Comparison of ENCODE assay signal across 8 cellular contexts in genomic region chr7:56051339-56052191, GRCh38. TPM values are rescaled to one million over a fixed set of nuclear protein-coding genes. Genes with fewer than 3 reads are reported as not detected.
DNase-seq lines count a peak whose midpoint lies in the region; ATAC-seq and TF ChIP-seq lines count a peak whose summit lies in the region.

TSS of gene CCT6A (plus strand) at chr7:56051765. CDS start at chr7:56051849, 84 bp downstream.
TSS of gene PSPH (minus strand) at chr7:56051444. CDS start at chr7:56021212, 30,232 bp downstream.

- H3K36me3 ChIP-seq in liver (ENCODE audit: control insufficient read depth in 4 of 4, insufficient read depth in 3 of 4, low read depth in 1 of 4, low read length in 3 of 4), result peaks cover 5 to 24% (median 14%) of the 10 kb centered on the region in 4 donors

- TF ChIP-seq CTCF in C4-2B (conservative IDR thresholded peaks at IDR 0.05) (no peak), liver (IDR thresholded peaks at IDR 0.05; ENCODE audit: low read depth, low read length, missing input control) (no peak)

- H3K27ac ChIP-seq in C4-2B (peak within 1 kb of the TSS; percentile 97), liver (ENCODE audit: low read depth in 1 of 2, low read length in 2 of 2) (peak within 1 kb of the TSS; percentile 90 to 92)

- no peaks in the 10 kb centered on the region for H3K27me3 ChIP-seq in liver (ENCODE audit: control insufficient read depth in 4 of 4, insufficient read depth in 4 of 4, low read length in 3 of 4)

- under 1% methylated on average over 97 of the region's 97 CpGs for WGBS in liver

- peak in 1 of 2 donors; percentile 19 for TF ChIP-seq RAD21 in liver (IDR thresholded peaks at IDR 0.05)

- peak within 1 kb of the TSS; percentile 86 to 99 for H3K9ac ChIP-seq in liver (ENCODE audit: low read depth in 1 of 2, low read length in 2 of 2)

- peak within 1 kb of the TSS; percentile 75 to 88 (median 87) for H3K4me3 ChIP-seq in liver (ENCODE audit: low read depth in 1 of 3, low read length in 3 of 3)

- peaks cover 9 to 23% (median 16%) of the 10 kb centered on the region in 4 donors for H3K4me1 ChIP-seq in liver (ENCODE audit: control insufficient read depth in 4 of 4, insufficient read depth in 4 of 4, low read length in 3 of 4)

- DNase-seq in NCI-H774 (lab: John Stamatoyannopoulos, UW), result peak; percentile 98
- DNase-seq in activated CD4-positive, alpha-beta T cell treated with anti-CD3 and anti-CD28 coated beads, Interleukin-2, amount 50 U/mL, for 4 hours, result peak; percentile 85 to 87
- DNase-seq in dermis blood vessel endothelial cell, result peak; percentile 99
- DNase-seq in stimulated activated CD4-positive, alpha-beta T cell treated with anti-CD3 and anti-CD28 coated beads, Interleukin-4, amount 100 ng/mL, for 24 hours, result peak; percentile 93

- no peaks in the 10 kb centered on the region for H3K9me3 ChIP-seq in liver (ENCODE audit: control insufficient read depth in 4 of 4, low read length in 3 of 4)

- peak; percentile 96 for ATAC-seq in GM19395 (IDR thresholded peaks at IDR 0.05; ENCODE audit: unreplicated experiment)
- ATAC-seq in HG03565 (IDR thresholded peaks at IDR 0.05; ENCODE audit: unreplicated experiment), result peak; percentile 93

TF ChIP-seq in liver, 16 proteins besides CTCF, POLR2A, EP300 and RAD21:
- TF ChIP-seq NR2F2 (IDR thresholded peaks at IDR 0.05) (no peak), RXRA (IDR thresholded peaks at IDR 0.05) (peak in 1 of 2 donors; percentile 56), HNF4G (IDR thresholded peaks at IDR 0.05) (no peak), YY1 (IDR thresholded peaks at IDR 0.05) (peak; percentile 86), MAX (IDR thresholded peaks at IDR 0.05) (peak; percentile 41), EGR1 (IDR thresholded peaks at IDR 0.05; ENCODE audit: low read depth in 2 of 2) (no peak), FOXA1 (IDR thresholded peaks at IDR 0.05) (peak; percentile 21), SP1 (IDR thresholded peaks at IDR 0.05) (peak; percentile 84), GABPA (IDR thresholded peaks at IDR 0.05 in 1 of 2, conservative IDR thresholded peaks at IDR 0.05 in 1 of 2) (peak in 1 of 2 donors; percentile 76), HNF4A (conservative IDR thresholded peaks at IDR 0.05) (peak; percentile 46 to 54), ATF3 (IDR thresholded peaks at IDR 0.05) (no peak), JUND (IDR thresholded peaks at IDR 0.05) (no peak), REST (IDR thresholded peaks at IDR 0.05) (peak; percentile 86), FOXA2 (IDR thresholded peaks at IDR 0.05) (no peak), ZBTB33 (IDR thresholded peaks at IDR 0.05) (peak; percentile 95), TAF1 (conservative IDR thresholded peaks at IDR 0.05) (no peak)
TF ChIP-seq in liver: peak in this region for 9.

RNA-seq across cellular contexts. Expression of gene CCT6A, which starts in this region (rescaled TPM):
- 201 and 240 TPM in 2 replicates for total RNA-seq in dermis blood vessel endothelial cell
- 10 to 100 TPM; 48.6 to 80.0 TPM for total RNA-seq in liver
- 10 to 100 TPM; 44.6 to 49.5 TPM for polyA plus RNA-seq in liver

RNA-seq across cellular contexts. Expression of gene PSPH, which starts in this region (rescaled TPM):
- total RNA-seq in dermis blood vessel endothelial cell, result 42.4 and 45.1 TPM in 2 replicates
- 10 to 100 TPM; 10.6 to 35.9 TPM for total RNA-seq in liver
- polyA plus RNA-seq in liver, result 1 to 10 TPM; 5.5 to 7.4 TPM

Comparison
In these comparisons a context has a peak if more than half of its experiments do, and no peak if none do; other contexts are left out.
1. Peak in every context shown above with its lines: DNase-seq, ATAC-seq, H3K4me3 ChIP-seq and H3K27ac ChIP-seq.